8 cellular contexts compared by ENCODE assay signal in genomic region chr1:228102791-228103620, GRCh38. TPM values are rescaled to one million over a fixed set of nuclear protein-coding genes. Genes with fewer than 3 reads are reported as not detected.
DNase-seq lines count a peak whose midpoint lies in the region; ATAC-seq and TF ChIP-seq lines count a peak whose summit lies in the region.

Gene C1orf35, minus strand, starts transcription at chr1:228103325. Its CDS starts 98 bp downstream, at chr1:228103227.

- H3K27ac ChIP-seq in KOPT-K1 (ENCODE audit: low read depth, low read length, poor library complexity, severe bottlenecking) (peak within 1 kb of the TSS; percentile 76), Peyer's patch (peak within 1 kb of the TSS; percentile 92 to 94 (median 92)), muscle layer of colon (ENCODE audit: low read depth, low read length) (peak within 1 kb of the TSS; percentile 77)

- peak in 1 of 6 experiments; percentile 7 for TF ChIP-seq CTCF in Peyer's patch (IDR thresholded peaks at IDR 0.05)

- no peak within 1 kb of the TSS for H3K9ac ChIP-seq in muscle layer of colon (ENCODE audit: low read length)

- no peaks in the 10 kb centered on the region for H3K27me3 Mint-ChIP-seq in activated T-cell treated with anti-CD3 and anti-CD28 coated beads, Interleukin-2, amount 50 U/mL, for 4 hours (ENCODE audit: low read depth)

- no peaks in the 10 kb centered on the region for H3K9me3 Mint-ChIP-seq in activated T-cell treated with anti-CD3 and anti-CD28 coated beads, Interleukin-2, amount 50 U/mL, for 4 hours

- peaks cover 20% of the 10 kb centered on the region for H3K4me1 Mint-ChIP-seq in activated T-cell treated with anti-CD3 and anti-CD28 coated beads, Interleukin-2, amount 50 U/mL, for 4 hours (ENCODE audit: low read depth)

- H3K4me1 ChIP-seq in Peyer's patch (peaks cover 4 to 27% (median 9%) of the 10 kb centered on the region in 4 donors), muscle layer of colon (ENCODE audit: insufficient read depth, low read length) (peaks cover 24% of the 10 kb centered on the region)

- no peaks in the 10 kb centered on the region for H3K9me3 ChIP-seq in KOPT-K1 (ENCODE audit: insufficient read depth, low read length, poor library complexity, severe bottlenecking)
- H3K9me3 ChIP-seq in Peyer's patch: no peaks in the 10 kb centered on the region
- no peaks in the 10 kb centered on the region for H3K9me3 ChIP-seq in muscle layer of colon (ENCODE audit: low read length)

- H3K4me3 ChIP-seq in Peyer's patch: peak within 1 kb of the TSS; percentile 79 to 92 (median 82)
- H3K4me3 ChIP-seq in muscle layer of colon (ENCODE audit: low read depth in 1 of 2, low read length in 2 of 2): peak within 1 kb of the TSS; percentile 53 to 80

- H3K4me3 Mint-ChIP-seq in activated T-cell treated with anti-CD3 and anti-CD28 coated beads, Interleukin-2, amount 50 U/mL, for 4 hours: peak within 1 kb of the TSS; percentile 91

- DNase-seq in DMS79 treated with DMSO at 0.1 percent for 48 hours (lab: John Stamatoyannopoulos, UW) (peak; percentile 87), Peyer's patch (peak; percentile 90 to 97 (median 94))
- DNase-seq in activated T-cell treated with anti-CD3 and anti-CD28 coated beads, Interleukin-2, amount 50 U/mL, for 4 hours: peak; percentile 91
- peak; percentile 93 for DNase-seq in stimulated activated CD8-positive, alpha-beta memory T cell treated with anti-CD3 and anti-CD28 coated beads, Interleukin-7, amount 100 ng/mL, for 24 hours (ENCODE audit: low read depth)

- peaks cover 18% of the 10 kb centered on the region for H3K36me3 Mint-ChIP-seq in activated T-cell treated with anti-CD3 and anti-CD28 coated beads, Interleukin-2, amount 50 U/mL, for 4 hours (ENCODE audit: insufficient read depth)

- peak; percentile 60 for ATAC-seq in GM21825 (IDR thresholded peaks at IDR 0.05; ENCODE audit: unreplicated experiment)
- peak; percentile 81 to 82 for ATAC-seq in activated T-cell treated with anti-CD3 and anti-CD28 coated beads, Interleukin-2, amount 50 U/mL, for 4 hours
- ATAC-seq in esophagus mucosa: peak; percentile 86

- H3K36me3 ChIP-seq in KOPT-K1 (ENCODE audit: insufficient read depth, low read length) (peaks cover 58% of the 10 kb centered on the region), Peyer's patch (peaks cover 0 to 49% (median 0%) of the 10 kb centered on the region in 3 donors), muscle layer of colon (ENCODE audit: insufficient read depth, low read length) (peaks cover 43% of the 10 kb centered on the region)

- TF ChIP-seq POLR2A in Peyer's patch (IDR thresholded peaks at IDR 0.05): peak; percentile 44

- H3K27me3 ChIP-seq in Peyer's patch (no peaks in the 10 kb centered on the region), muscle layer of colon (ENCODE audit: control insufficient read depth in 1 of 2, insufficient read depth in 2 of 2, low read length in 2 of 2) (no peaks in the 10 kb centered on the region)

RNA-seq across cellular contexts. Expression of gene C1orf35, which starts in this region (rescaled TPM):
- total RNA-seq in Peyer's patch (10 to 100 TPM in 3 of 4 donors, 1 to 10 TPM in 1; 6.0 to 19.8 (median 16.2) TPM), esophagus mucosa (13.9 TPM)
- 10 to 100 TPM; 41.0 to 41.9 (median 41.7) TPM for total RNA-seq in activated T-cell treated with anti-CD3 and anti-CD28 coated beads, Interleukin-2, amount 50 U/mL, for 4 hours

Comparison
In these comparisons a context has a peak if more than half of its experiments do, and no peak if none do; other contexts are left out.
1. Peak in every context shown above with its lines: DNase-seq, ATAC-seq, H3K4me3 ChIP-seq and H3K27ac ChIP-seq.